In the genomic region with DNA sequence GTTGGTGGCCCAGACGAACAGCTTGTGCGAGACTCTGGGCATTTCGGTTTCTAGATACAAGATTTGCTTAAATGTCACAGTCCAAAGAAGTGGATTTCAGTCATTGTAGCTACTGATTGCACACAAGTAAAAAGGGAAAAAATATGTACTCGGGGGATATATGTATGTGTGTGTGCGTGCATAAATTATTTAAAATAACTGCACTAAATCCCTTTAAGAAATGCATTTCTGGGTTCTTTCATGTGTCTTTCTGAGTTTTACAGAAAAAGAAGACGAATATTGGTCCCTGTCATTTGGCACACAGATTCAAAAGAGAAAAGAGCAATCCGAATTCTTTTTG, we compare ENCODE assay signal across 8 cellular contexts. TPM values are rescaled to one million over a fixed set of nuclear protein-coding genes. Genes with fewer than 3 reads are reported as not detected.
DNase-seq lines count a peak whose midpoint lies in the region; ATAC-seq, FAIRE-seq and TF ChIP-seq lines count a peak whose summit lies in the region.

No MANE protein-coding gene starts in this region.

- H3K79me2 ChIP-seq in GM12878 (ENCODE audit: control insufficient read depth, insufficient read depth, low read length), result no peaks in the 10 kb centered on the region

- no peak for FAIRE-seq in GM12878 (lab: Jason Lieb, UNC)

- SMC1A ChIA-PET in GM12878 (lab: Charles Lee; ENCODE audit: uncharacterized antibody, unreplicated experiment), result interaction anchor here (0.5 to 1.7 kb wide), 5 partner anchors 12 to 1877 kb away, joined by 3 to 4 read pairs (median 3); no protein-coding TSS in a partner anchor

- ATAC-seq in activated T-cell treated with anti-CD3 and anti-CD28 coated beads, Interleukin-2, amount 50 U/mL, for 72 hours (replicated peaks in 1 of 2), result no peak
- ATAC-seq in GM12878 (no peak), lower lobe of right lung (no peak), thoracic aorta (ENCODE audit: insufficient number of reproducible peaks, low FRiP score, low read depth) (no peak), GM18498 (IDR thresholded peaks at IDR 0.05; ENCODE audit: unreplicated experiment) (no peak)

- H3K4me3 Mint-ChIP-seq in activated T-cell treated with anti-CD3 and anti-CD28 coated beads, Interleukin-2, amount 50 U/mL, for 72 hours, result peak overlapping the region; percentile 86 to 98

- intact Hi-C loops in GM12878 (cut with micrococcal nuclease; ENCODE audit: unreplicated experiment), result loop anchor here (2.0 to 10.0 kb wide), 12 partner anchors 187 to 1579 kb away; no protein-coding TSS in a partner anchor
- intact Hi-C loops in lower lobe of right lung (cut with DNase I), result loop anchor here (10.0 kb wide), 1 partner anchor 889 kb away; no protein-coding TSS in a partner anchor

- POLR2A ChIA-PET in GM12878 (lab: Charles Lee), result no interaction called here

- peaks cover 14% of the 10 kb centered on the region for H3K4me1 ChIP-seq in GM12878 (ENCODE audit: control insufficient read depth, insufficient read depth, low read length)
- peaks cover 26% of the 10 kb centered on the region for H3K4me1 ChIP-seq in lower lobe of right lung
- H3K4me1 ChIP-seq in thoracic aorta (ENCODE audit: control insufficient read depth in 1 of 2, low read depth in 2 of 2), result peaks cover 2 to 11% of the 10 kb centered on the region in 2 donors

- H3K27me3 ChIP-seq in GM12878 (replicated peaks in 1 of 2; ENCODE audit: control insufficient read depth in 2 of 2, insufficient read depth in 2 of 2, low read length in 1 of 2) (peaks cover 0 to 16% of the 10 kb centered on the region in 2 experiments; a peak in 3 of 4 replicates), lower lobe of right lung (ENCODE audit: low read depth) (peaks cover 13% of the 10 kb centered on the region), thoracic aorta (replicated peaks; ENCODE audit: insufficient read depth) (no peaks in the 10 kb centered on the region)

- peaks cover 5 to 8% of the 10 kb centered on the region in 2 donors for H3K36me3 Mint-ChIP-seq in activated T-cell treated with anti-CD3 and anti-CD28 coated beads, Interleukin-2, amount 50 U/mL, for 72 hours (ENCODE audit: insufficient read depth in 2 of 2)

- CTCF ChIA-PET in GM12878 (lab: Yijun Ruan, JAX), result interaction anchor here (0.8 to 2.7 kb wide), 16 partner anchors 9 to 1840 kb away, joined by 3 to 11 read pairs (median 4); no protein-coding TSS in a partner anchor

- H3K9me3 Mint-ChIP-seq in activated T-cell treated with anti-CD3 and anti-CD28 coated beads, Interleukin-2, amount 50 U/mL, for 72 hours, result no peaks in the 10 kb centered on the region

- H3K9ac ChIP-seq in GM12878 (ENCODE audit: control insufficient read depth, insufficient read depth, low read length), result no peak overlapping the region

- H3K36me3 ChIP-seq in GM12878 (ENCODE audit: control insufficient read depth in 2 of 2, insufficient read depth in 2 of 2, low read length in 1 of 2) (no peaks in the 10 kb centered on the region), lower lobe of right lung (no peaks in the 10 kb centered on the region), thoracic aorta (no peaks in the 10 kb centered on the region)

- TF ChIP-seq CTCF in GM12878 (IDR thresholded peaks at IDR 0.05 in 2 of 3, conservative IDR thresholded peaks at IDR 0.05 in 1 of 3; ENCODE audit: control insufficient read depth in 2 of 3, extremely low read depth in 1 of 3, insufficient read depth in 1 of 3, low read depth in 3 of 3, low read length in 3 of 3) (no peak), lower lobe of right lung (IDR thresholded peaks at IDR 0.05) (no peak), thoracic aorta (IDR thresholded peaks at IDR 0.05) (no peak)

- BruUV-seq in GM12878 (replicated peaks; lab: Mats Ljungman, UMichigan), result no TSS peak

- TF ChIP-seq EP300 in GM12878 (IDR thresholded peaks at IDR 0.05; ENCODE audit: borderline replicate concordance in 1 of 2, control insufficient read depth in 1 of 2, low read depth in 2 of 2, low read length in 2 of 2), result no peak

- no peak overlapping the region for H2AFZ ChIP-seq in GM12878 (ENCODE audit: control insufficient read depth, low read depth, low read length)

- H3K27ac Mint-ChIP-seq in activated T-cell treated with anti-CD3 and anti-CD28 coated beads, Interleukin-2, amount 50 U/mL, for 72 hours, result no peak overlapping the region

- peak overlapping the region; percentile 89 for H3K4me2 ChIP-seq in GM12878 (ENCODE audit: control insufficient read depth, insufficient read depth)

- RAD21 ChIA-PET in GM12878 (lab: Charles Lee; ENCODE audit: unreplicated experiment), result interaction anchor here (0.7 to 1.8 kb wide), 4 partner anchors 8 to 1577 kb away, joined by 3 to 10 read pairs (median 4); no protein-coding TSS in a partner anchor

- H3K27ac ChIP-seq in GM12878 (ENCODE audit: control insufficient read depth, insufficient read depth), result no peak overlapping the region
- H3K27ac ChIP-seq in lower lobe of right lung, result peak overlapping the region; percentile 77
- H3K27ac ChIP-seq in thoracic aorta, result no peak overlapping the region

- no peak for TF ChIP-seq POLR2A in GM12878 (IDR thresholded peaks at IDR 0.05; ENCODE audit: low read depth, low read length)

- no peaks in the 10 kb centered on the region for H4K20me1 ChIP-seq in GM12878 (ENCODE audit: control insufficient read depth, insufficient read depth)

- H3K4me3 ChIP-seq in GM12878 (peak overlapping the region; percentile 51; the same call in 1 of the 2 replicates), lower lobe of right lung (peak overlapping the region; percentile 75), thoracic aorta (peak overlapping the region; percentile 87)

- H3K27me3 Mint-ChIP-seq in activated T-cell treated with anti-CD3 and anti-CD28 coated beads, Interleukin-2, amount 50 U/mL, for 72 hours (ENCODE audit: low read depth), result peaks cover 64% of the 10 kb centered on the region

- no peak for TF ChIP-seq RAD21 in GM12878 (IDR thresholded peaks at IDR 0.05; ENCODE audit: insufficient read depth, low read depth, low read length)

- H3K4me1 Mint-ChIP-seq in activated T-cell treated with anti-CD3 and anti-CD28 coated beads, Interleukin-2, amount 50 U/mL, for 72 hours (ENCODE audit: low read depth), result peaks cover 25% of the 10 kb centered on the region

- 8% methylated on average over 7 of the region's 7 CpGs for WGBS in GM12878 (ENCODE audit: insufficient coverage, insufficient replicate concordance, low lambda C conversion rate, missing lambda C conversion rate)

- H3K9me3 ChIP-seq in GM12878 (replicated peaks; ENCODE audit: control insufficient read depth, insufficient read depth, low read length), result no peaks in the 10 kb centered on the region
- no peaks in the 10 kb centered on the region for H3K9me3 ChIP-seq in lower lobe of right lung
- H3K9me3 ChIP-seq in thoracic aorta, result no peaks in the 10 kb centered on the region

- no peak for DNase-seq in activated T-cell treated with anti-CD3 and anti-CD28 coated beads, Interleukin-2, amount 50 U/mL, for 72 hours
- no peak for DNase-seq in activated T-cell treated with anti-CD3 and anti-CD28 coated beads, Interleukin-2, amount 50 U/mL, for 1 hour
- DNase-seq in GM12878 (ENCODE audit: low read depth, low spot score) (no peak), lower lobe of right lung (no peak), thoracic aorta (ENCODE audit: low spot score) (no peak), iPS-NIHi7 (ENCODE audit: extremely low spot score) (no peak)
- no peak for DNase-seq in activated CD4-positive, alpha-beta T cell treated with anti-CD3 and anti-CD28 coated beads for 4 hours

- in situ Hi-C loops in GM12878 (cut with MboI), result loop anchor here (5.0 to 10.0 kb wide), 2 partner anchors 887 to 1849 kb away; no protein-coding TSS in a partner anchor

RNA-seq across cellular contexts. Expression of a gene that starts 2.1 kb away (rescaled TPM):
- 1 to 10 TPM; 3.4 to 6.6 TPM for total RNA-seq in activated T-cell treated with anti-CD3 and anti-CD28 coated beads, Interleukin-2, amount 50 U/mL, for 72 hours
- 0.93 and 1.0 TPM in 2 replicates for total RNA-seq in GM12878 (2013; cell fraction: nucleolus; rRNA removed)
- total RNA-seq in GM12878 (2014; rRNA removed) (0.11 and 0.23 TPM in 2 replicates), GM12878 (2014; rRNA removed; fragmentation: Illumina TruSeq; extraction: Trizol) (0.23 and 0.67 TPM in 2 replicates), GM12878 (2021) (0.33 and 0.35 TPM in 2 replicates), lower lobe of right lung (13.8 TPM), thoracic aorta (10 to 100 TPM; 20.4 to 53.3 TPM)
- polyA plus RNA-seq in GM12878 (2011; ENCODE audit: low read depth), result 0.24 TPM
- polyA plus RNA-seq in GM12878 (2011; rRNA removed) (1.1 and 1.5 TPM in 2 replicates), GM12878 (2014; fragmentation: Illumina TruSeq; extraction: Trizol) (0.50 TPM in 1 of 2 replicates, not detected in the other), GM12878 (2014; fragmentation: Nextera tagmentation; extraction: Ambion mirVana) (under 1 TPM in 1 of 2 experiments, not detected in 1; 0.16 TPM), GM12878 (2014; rRNA removed) (0.06 and 0.14 TPM in 2 replicates), GM12878 (2016; fragmentation: Nextera tagmentation; extraction: Ambion mirVana) (under 1 TPM; 0.08 to 0.74 TPM)
- polyA plus RNA-seq in GM12878 (2011; cell fraction: cytosol; rRNA removed), result 1.3 and 1.6 TPM in 2 replicates
- 1.1 and 1.5 TPM in 2 replicates for polyA plus RNA-seq in GM12878 (2011; cell fraction: nucleus; rRNA removed)
- polyA plus RNA-seq in GM12878 (2012), result 0.35 and 0.42 TPM in 2 replicates
- 1.4 and 2.3 TPM in 2 replicates for polyA minus RNA-seq in GM12878 (2011; rRNA and poly(A)+ RNA removed)
- 0.94 and 1.8 TPM in 2 replicates for polyA minus RNA-seq in GM12878 (2011; cell fraction: cytosol; rRNA and poly(A)+ RNA removed)
- 2.3 and 4.2 TPM in 2 replicates for polyA minus RNA-seq in GM12878 (2011; cell fraction: nucleus; rRNA and poly(A)+ RNA removed)
